In the genomic region with DNA sequence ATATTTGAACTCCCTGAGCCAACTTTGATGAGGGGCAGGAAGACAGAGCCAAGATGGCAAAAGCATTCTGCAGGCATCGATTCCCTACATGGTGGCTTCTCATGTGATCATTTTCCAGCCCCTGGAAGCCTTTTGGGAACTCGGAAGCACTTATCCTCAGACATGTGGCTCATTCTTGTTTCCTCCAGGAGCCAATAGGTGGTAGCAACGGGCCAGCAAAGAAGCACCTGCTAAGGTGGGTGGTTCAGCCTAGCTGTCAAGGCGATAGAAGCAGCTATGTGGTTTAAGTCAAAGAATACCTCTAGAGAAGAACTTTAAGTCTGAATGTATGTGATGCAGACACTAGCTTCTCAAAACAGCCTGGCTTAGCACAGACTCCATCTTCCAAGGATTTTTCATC, we compare ENCODE assay signal across 10 cellular contexts.
DNase-seq lines count a peak whose midpoint lies in the region; ATAC-seq and TF ChIP-seq lines count a peak whose summit lies in the region.
"Had no signal": no experiment of that assay in that cellular context is flagged by ENCODE, and none has a peak within 500 bp of the region (broad histone marks: within the 10 kb centered on the region; RNA-seq: fewer than 3 reads in every experiment).

No MANE protein-coding gene starts in this region.

- H3K4me3 Mint-ChIP-seq in nephron progenitor cell = no peak overlapping the region
- no peak overlapping the region for H3K4me3 Mint-ChIP-seq in activated T-helper 1 cell treated with anti-CD3 and anti-CD28 coated beads, Interleukin-12 subunit alpha, Interleukin-12 subunit beta, Interleukin-2, Interleukin-4 antibody, amounts not matched to agents 30 ng/mL and 10 ng/mL and 1 ng/mL, durations not matched to agents 14 hours and 24 hours and 36 hours
- H3K4me3 Mint-ChIP-seq: activated T-cell treated with anti-CD3 and anti-CD28 coated beads, Interleukin-2, amount 50 U/mL, for 72 hours; central memory CD8-positive, alpha-beta T cell had no signal

- POLR2A ChIA-PET in RWPE1 (lab: Yijun Ruan, JAX; ENCODE audit: low non-redundant PET) = no interaction called here

- no peak for TF ChIP-seq POLR2A in NB4 (IDR thresholded peaks at IDR 0.05; ENCODE audit: extremely low read depth, insufficient read length)

- intact Hi-C loops in activated T-helper 1 cell treated with anti-CD3 and anti-CD28 coated beads, Interleukin-12 subunit alpha, Interleukin-12 subunit beta, Interleukin-2, Interleukin-4 antibody, amounts not matched to agents 30 ng/mL and 10 ng/mL and 1 ng/mL, durations not matched to agents 14 hours and 24 hours and 36 hours (cut with micrococcal nuclease) = no loop called here

- DNase-seq in NCI-H2196 (lab: John Stamatoyannopoulos, UW; ENCODE audit: unreplicated experiment) (peak; percentile 31), NCI-H2196 treated with DMSO at 0.1 percent for 48 hours (lab: John Stamatoyannopoulos, UW; ENCODE audit: unreplicated experiment) (no peak), NB4 (ENCODE audit: low read depth) (peak; percentile 18), RWPE1 (ENCODE audit: low spot score) (peak; percentile 12), nephron progenitor cell (peak; percentile 31), NCI-H187 treated with DMSO at 0.1 percent for 48 hours (lab: John Stamatoyannopoulos, UW) (no peak)
- DNase-seq in activated T-helper 1 cell treated with anti-CD3 and anti-CD28 coated beads, Interleukin-12 subunit alpha, Interleukin-12 subunit beta, Interleukin-2, Interleukin-4 antibody, amounts not matched to agents 30 ng/mL and 10 ng/mL and 1 ng/mL, durations not matched to agents 14 hours and 24 hours and 36 hours (ENCODE audit: low spot score) = no peak
- DNase-seq: activated T-cell treated with anti-CD3 and anti-CD28 coated beads, Interleukin-2, amount 50 U/mL, for 72 hours had no signal

- CTCF ChIA-PET in RWPE1 (lab: Yijun Ruan, JAX) = no interaction called here

- H3K4me3 ChIP-seq in NB4 (ENCODE audit: low read depth, low read length) = no peak overlapping the region

- ATAC-seq in HG02885 (IDR thresholded peaks at IDR 0.05; ENCODE audit: poor library complexity, unreplicated experiment) = no peak
- ATAC-seq: activated T-cell treated with anti-CD3 and anti-CD28 coated beads, Interleukin-2, amount 50 U/mL, for 72 hours had no signal

- H3K27ac ChIP-seq in RWPE1 = no peak overlapping the region

- no peak overlapping the region for H3K27ac Mint-ChIP-seq in nephron progenitor cell
- H3K27ac Mint-ChIP-seq in activated T-helper 1 cell treated with anti-CD3 and anti-CD28 coated beads, Interleukin-12 subunit alpha, Interleukin-12 subunit beta, Interleukin-2, Interleukin-4 antibody, amounts not matched to agents 30 ng/mL and 10 ng/mL and 1 ng/mL, durations not matched to agents 14 hours and 24 hours and 36 hours = no peak overlapping the region
- H3K27ac Mint-ChIP-seq: activated T-cell treated with anti-CD3 and anti-CD28 coated beads, Interleukin-2, amount 50 U/mL, for 72 hours had no signal

- TF ChIP-seq CTCF in NB4 (IDR thresholded peaks at IDR 0.05; ENCODE audit: low read depth, low read length) (peak; percentile 7), RWPE1 (conservative IDR thresholded peaks at IDR 0.05; ENCODE audit: low read depth) (no peak; the same call in 1 of the 2 replicates), nephron progenitor cell (IDR thresholded peaks at IDR 0.05) (peak; percentile 17)

- no peaks in the 10 kb centered on the region for H3K4me1 Mint-ChIP-seq in nephron progenitor cell
- no peaks in the 10 kb centered on the region for H3K4me1 Mint-ChIP-seq in activated T-helper 1 cell treated with anti-CD3 and anti-CD28 coated beads, Interleukin-12 subunit alpha, Interleukin-12 subunit beta, Interleukin-2, Interleukin-4 antibody, amounts not matched to agents 30 ng/mL and 10 ng/mL and 1 ng/mL, durations not matched to agents 14 hours and 24 hours and 36 hours (ENCODE audit: low read depth)
- H3K4me1 Mint-ChIP-seq: central memory CD8-positive, alpha-beta T cell had no signal

- H3K27me3 Mint-ChIP-seq in nephron progenitor cell (ENCODE audit: low read depth, poor library complexity) = peaks cover 41% of the 10 kb centered on the region
- peaks cover 2% of the 10 kb centered on the region for H3K27me3 Mint-ChIP-seq in activated T-helper 1 cell treated with anti-CD3 and anti-CD28 coated beads, Interleukin-12 subunit alpha, Interleukin-12 subunit beta, Interleukin-2, Interleukin-4 antibody, amounts not matched to agents 30 ng/mL and 10 ng/mL and 1 ng/mL, durations not matched to agents 14 hours and 24 hours and 36 hours (ENCODE audit: insufficient read depth)

- no peaks in the 10 kb centered on the region for H3K36me3 Mint-ChIP-seq in nephron progenitor cell (ENCODE audit: low read depth)
- no peaks in the 10 kb centered on the region for H3K36me3 Mint-ChIP-seq in activated T-helper 1 cell treated with anti-CD3 and anti-CD28 coated beads, Interleukin-12 subunit alpha, Interleukin-12 subunit beta, Interleukin-2, Interleukin-4 antibody, amounts not matched to agents 30 ng/mL and 10 ng/mL and 1 ng/mL, durations not matched to agents 14 hours and 24 hours and 36 hours (ENCODE audit: low read depth)

- H3K9me3 Mint-ChIP-seq in nephron progenitor cell = peaks cover 5% of the 10 kb centered on the region
- H3K9me3 Mint-ChIP-seq in activated T-helper 1 cell treated with anti-CD3 and anti-CD28 coated beads, Interleukin-12 subunit alpha, Interleukin-12 subunit beta, Interleukin-2, Interleukin-4 antibody, amounts not matched to agents 30 ng/mL and 10 ng/mL and 1 ng/mL, durations not matched to agents 14 hours and 24 hours and 36 hours = peaks cover 9% of the 10 kb centered on the region

Comparison
In these comparisons a context has a peak if more than half of its experiments do, and no peak if none do; other contexts are left out.
1. DNase-seq: peak in NCI-H2196 (single experiment), NB4 (single experiment), RWPE1 (single experiment) and nephron progenitor cell (single experiment); none in NCI-H2196 treated with DMSO at 0.1 percent for 48 hours (single experiment), activated T-helper 1 cell treated with anti-CD3 and anti-CD28 coated beads, Interleukin-12 subunit alpha, Interleukin-12 subunit beta, Interleukin-2, Interleukin-4 antibody, amounts not matched to agents 30 ng/mL and 10 ng/mL and 1 ng/mL, durations not matched to agents 14 hours and 24 hours and 36 hours (single experiment) and NCI-H187 treated with DMSO at 0.1 percent for 48 hours (single experiment).